Comparison of ENCODE assay signal across 8 cellular contexts in the genomic region with DNA sequence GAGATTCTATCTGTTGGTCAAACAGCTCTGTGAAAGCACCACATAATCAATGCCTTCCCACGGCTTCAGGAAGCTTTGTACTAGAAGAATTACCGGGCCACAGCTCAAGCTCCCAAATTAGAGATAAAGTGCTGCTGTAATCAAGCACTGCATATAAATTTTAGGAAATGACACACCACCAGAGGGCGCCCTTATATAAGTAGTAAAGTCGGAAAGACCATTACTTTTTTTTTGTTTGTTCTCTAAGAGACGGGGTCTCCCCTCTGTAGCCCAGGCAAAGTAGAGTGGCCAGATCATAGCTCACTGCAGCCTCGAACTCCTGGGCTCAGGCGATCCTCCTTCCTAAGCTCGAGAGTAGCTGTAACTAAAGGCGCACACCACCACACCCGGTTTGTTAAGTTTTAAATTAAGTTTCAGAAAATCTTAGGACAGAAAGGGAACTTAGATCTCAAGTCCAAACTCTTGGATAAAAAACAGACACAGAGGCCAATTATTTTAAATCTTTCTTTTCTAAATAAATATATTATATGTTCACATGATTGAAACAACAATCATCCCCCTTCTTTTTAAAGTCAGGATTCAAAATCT. TPM values are rescaled to one million over a fixed set of nuclear protein-coding genes. Genes with fewer than 3 reads are reported as not detected.
DNase-seq lines count a peak whose midpoint lies in the region; ATAC-seq, FAIRE-seq and TF ChIP-seq lines count a peak whose summit lies in the region.

No MANE protein-coding gene starts in this region.

- H3K9me3 Mint-ChIP-seq in astrocyte (ENCODE audit: unreplicated experiment), result no peaks in the 10 kb centered on the region

- H3K4me1 ChIP-seq in astrocyte (ENCODE audit: insufficient read depth, low read length) (no peaks in the 10 kb centered on the region), skeletal muscle satellite cell (ENCODE audit: control insufficient read depth, insufficient read depth, low read length) (peaks cover 27% of the 10 kb centered on the region)

- H3K36me3 ChIP-seq in astrocyte (ENCODE audit: insufficient read depth, low read length), result no peaks in the 10 kb centered on the region
- no peaks in the 10 kb centered on the region for H3K36me3 ChIP-seq in skeletal muscle satellite cell (ENCODE audit: insufficient read depth, low read length)

- peak; percentile 20 for FAIRE-seq in astrocyte (lab: Jason Lieb, UNC)

- H3K27ac ChIP-seq in astrocyte (ENCODE audit: low read depth, low read length), result no peak overlapping the region

- peak; percentile 75 for TF ChIP-seq CTCF in astrocyte (IDR thresholded peaks at IDR 0.05; ENCODE audit: insufficient read depth, low read depth, low read length)

- no peaks in the 10 kb centered on the region for H4K20me1 ChIP-seq in astrocyte (ENCODE audit: insufficient read depth, low read length)

- H3K9ac ChIP-seq in astrocyte (ENCODE audit: low read length) (peak overlapping the region; percentile 31), skeletal muscle satellite cell (ENCODE audit: low read depth, low read length) (peak overlapping the region; percentile 38)

- H3K27me3 Mint-ChIP-seq in astrocyte (ENCODE audit: low read depth, unreplicated experiment), result no peaks in the 10 kb centered on the region

- H3K4me3 ChIP-seq in astrocyte (ENCODE audit: insufficient read depth, low read depth, low read length), result no peak overlapping the region
- H3K4me3 ChIP-seq in skeletal muscle satellite cell (ENCODE audit: low read length), result peak overlapping the region; percentile 61

- H3K4me2 ChIP-seq in astrocyte (ENCODE audit: low read length), result peak overlapping the region; percentile 74
- peak overlapping the region; percentile 80 for H3K4me2 ChIP-seq in skeletal muscle satellite cell (ENCODE audit: low read length)

- peak overlapping the region; percentile 55 for H3K4me3 Mint-ChIP-seq in astrocyte (ENCODE audit: unreplicated experiment)

- H3K4me1 Mint-ChIP-seq in astrocyte (ENCODE audit: low read depth, unreplicated experiment), result peaks cover 2% of the 10 kb centered on the region

- no peaks in the 10 kb centered on the region for H3K36me3 Mint-ChIP-seq in astrocyte (ENCODE audit: low read depth, unreplicated experiment)

- ATAC-seq in GM21737 (IDR thresholded peaks at IDR 0.05; ENCODE audit: unreplicated experiment) (peak; percentile 45), HG02973 (IDR thresholded peaks at IDR 0.05; ENCODE audit: unreplicated experiment) (no peak)

- H3K27ac Mint-ChIP-seq in astrocyte (ENCODE audit: unreplicated experiment), result no peak overlapping the region

- peak overlapping the region; percentile 63 for H2AFZ ChIP-seq in astrocyte (ENCODE audit: low read depth, low read length)

- no peaks in the 10 kb centered on the region for H3K27me3 ChIP-seq in astrocyte (ENCODE audit: insufficient read depth, low read length)
- H3K27me3 ChIP-seq in skeletal muscle satellite cell (ENCODE audit: control insufficient read depth, insufficient read depth, low read length), result no peaks in the 10 kb centered on the region

- DNase-seq in CD1c-positive myeloid dendritic cell (ENCODE audit: extremely low spot score), result peak; percentile 86
- DNase-seq in NCI-H2081 treated with DMSO at 0.1 percent for 48 hours (lab: John Stamatoyannopoulos, UW), result peak; percentile 54
- DNase-seq in T1000 (lab: John Stamatoyannopoulos, UW), result peak; percentile 35
- DNase-seq in astrocyte (ENCODE audit: low read depth), result peak; percentile 57
- DNase-seq in hypothalamus (lab: John Stamatoyannopoulos, UW), result peak in 37 of 51 donors; percentile 6 to 83 (median 45)

- H3K79me2 ChIP-seq in astrocyte (ENCODE audit: insufficient read depth, low read length), result no peaks in the 10 kb centered on the region

- H3K9me3 ChIP-seq in astrocyte (ENCODE audit: insufficient read depth, low read depth, low read length) (no peaks in the 10 kb centered on the region), skeletal muscle satellite cell (replicated peaks; ENCODE audit: low read length) (no peaks in the 10 kb centered on the region)

RNA-seq across cellular contexts. Expression of gene PRCP, which starts 32.6 kb away (rescaled TPM):
- total RNA-seq in astrocyte, result 62.0 and 70.8 TPM in 2 replicates
- 22.9 and 26.1 TPM in 2 replicates for total RNA-seq in skeletal muscle satellite cell (2012; rRNA removed)

RNA-seq across cellular contexts. Expression of gene DDIAS, which starts 33.9 kb away (rescaled TPM):
- 2.6 and 4.0 TPM in 2 replicates for total RNA-seq in astrocyte
- total RNA-seq in skeletal muscle satellite cell (2012; rRNA removed), result 5.8 and 7.2 TPM in 2 replicates

Comparison
In these comparisons a context has a peak if more than half of its experiments do, and no peak if none do; other contexts are left out.
1. DNase-seq: peak in every context shown above with its lines; median percentile 86 in CD1c-positive myeloid dendritic cell; 57 in astrocyte; 54 in NCI-H2081 treated with DMSO at 0.1 percent for 48 hours; 45 in hypothalamus; 35 in T1000.